ENCODE assay signal across 27 cellular contexts in genomic region chr19:1762243-1763140, GRCh38. TPM values are rescaled to one million over a fixed set of nuclear protein-coding genes. Genes with fewer than 3 reads are reported as not detected.
"Had no signal": no experiment of that assay in that cellular context is flagged by ENCODE, and none has a peak within 500 bp of the region (broad histone marks: within the 10 kb centered on the region; RNA-seq: fewer than 3 reads in every experiment).

No MANE protein-coding gene starts in this region.

- FAIRE-seq: RCC 7860 had no signal

- H3K9me3 Mint-ChIP-seq: activated CD4-positive, alpha-beta memory T cell treated with anti-CD3 and anti-CD28 coated beads, Interleukin-2, amount 10 ng/mL, durations not matched to agents 7 days and 5 days; activated naive CD4-positive, alpha-beta T cell treated with anti-CD3 and anti-CD28 coated beads, Interleukin-2, amount 10 ng/mL, durations not matched to agents 7 days and 5 days; activated T-helper 17 cell treated with anti-CD3 and anti-CD28 coated beads, Interleukin-2, amount 50 U/mL, for 72 hours; T-cell had no signal

- H3K4me1 ChIP-seq: breast epithelium had no signal

- H3K36me3 Mint-ChIP-seq: activated naive CD4-positive, alpha-beta T cell treated with anti-CD3 and anti-CD28 coated beads, Interleukin-2, amount 10 ng/mL, durations not matched to agents 7 days and 5 days; T-cell had no signal

- H3K4me3 Mint-ChIP-seq: activated CD4-positive, alpha-beta memory T cell treated with anti-CD3 and anti-CD28 coated beads, Interleukin-2, amount 10 ng/mL, durations not matched to agents 7 days and 5 days; activated naive CD4-positive, alpha-beta T cell treated with anti-CD3 and anti-CD28 coated beads, Interleukin-2, amount 10 ng/mL, durations not matched to agents 7 days and 5 days; activated T-helper 17 cell treated with anti-CD3 and anti-CD28 coated beads, Interleukin-2, amount 50 U/mL, for 72 hours; T-cell had no signal

- H3K9me3 ChIP-seq: breast epithelium, MG63 had no signal

- H3K27ac ChIP-seq: breast epithelium, VCaP had no signal

- H3K4me3 ChIP-seq: breast epithelium, MG63 had no signal

- H3K4me1 Mint-ChIP-seq: activated CD4-positive, alpha-beta memory T cell treated with anti-CD3 and anti-CD28 coated beads, Interleukin-2, amount 10 ng/mL, durations not matched to agents 7 days and 5 days; activated T-helper 17 cell treated with anti-CD3 and anti-CD28 coated beads, Interleukin-2, amount 50 U/mL, for 72 hours had no signal

- ATAC-seq: activated T-helper 17 cell treated with anti-CD3 and anti-CD28 coated beads, Interleukin-2, amount 50 U/mL, for 72 hours; PC-3; T-cell had no signal

- DNase-seq: activated CD4-positive, alpha-beta memory T cell treated with anti-CD3 and anti-CD28 coated beads, Interleukin-2, amount 10 ng/mL, durations not matched to agents 7 days and 5 days; activated CD4-positive, alpha-beta T cell treated with anti-CD3 and anti-CD28 coated beads, Interleukin-2, amount 50 U/mL, for 1 hour; activated CD4-positive, CD25-positive, alpha-beta regulatory T cell; activated gamma-delta T cell; activated naive CD4-positive, alpha-beta T cell treated with anti-CD3 and anti-CD28 coated beads, Interleukin-2, amount 10 ng/mL, durations not matched to agents 7 days and 5 days; activated T-cell treated with anti-CD3 and anti-CD28 coated beads for 4 hours; activated T-cell treated with anti-CD3 and anti-CD28 coated beads, Interleukin-2, amount 50 U/mL, for 48 hours; aorta; caudate nucleus; MG63; MV-4-11; NCI-H1092 treated with DMSO at 0.1 percent for 48 hours; NCI-H1417 treated with DMSO at 0.1 percent for 48 hours; NCI-H1694; NCI-H2081; NCI-H446; NCI-H524; PC-3; SHP77; T-cell had no signal

- H3K36me3 ChIP-seq: breast epithelium, MG63 had no signal

- H3K27ac Mint-ChIP-seq: activated CD4-positive, alpha-beta memory T cell treated with anti-CD3 and anti-CD28 coated beads, Interleukin-2, amount 10 ng/mL, durations not matched to agents 7 days and 5 days; activated naive CD4-positive, alpha-beta T cell treated with anti-CD3 and anti-CD28 coated beads, Interleukin-2, amount 10 ng/mL, durations not matched to agents 7 days and 5 days; activated T-helper 17 cell treated with anti-CD3 and anti-CD28 coated beads, Interleukin-2, amount 50 U/mL, for 72 hours; T-cell had no signal

RNA-seq across cellular contexts. Expression of gene ONECUT3, which starts 9.2 kb away (rescaled TPM):
- total RNA-seq: activated CD4-positive, alpha-beta memory T cell treated with anti-CD3 and anti-CD28 coated beads, Interleukin-2, amount 10 ng/mL, durations not matched to agents 7 days and 5 days; activated CD8-positive, alpha-beta memory T cell treated with anti-CD3 and anti-CD28 coated beads for 36 hours; activated T-helper 17 cell treated with anti-CD3 and anti-CD28 coated beads, Interleukin-2, amount 50 U/mL, for 72 hours; aorta; breast epithelium; SK-MEL-5; T-helper 2 cell treated with Interferon-gamma antibody and Interleukin-4, amounts not matched to agents 100 ng/mL and 5 ng/mL, for 36 hours had no signal
